24 cellular contexts compared by ENCODE assay signal in the genomic region with DNA sequence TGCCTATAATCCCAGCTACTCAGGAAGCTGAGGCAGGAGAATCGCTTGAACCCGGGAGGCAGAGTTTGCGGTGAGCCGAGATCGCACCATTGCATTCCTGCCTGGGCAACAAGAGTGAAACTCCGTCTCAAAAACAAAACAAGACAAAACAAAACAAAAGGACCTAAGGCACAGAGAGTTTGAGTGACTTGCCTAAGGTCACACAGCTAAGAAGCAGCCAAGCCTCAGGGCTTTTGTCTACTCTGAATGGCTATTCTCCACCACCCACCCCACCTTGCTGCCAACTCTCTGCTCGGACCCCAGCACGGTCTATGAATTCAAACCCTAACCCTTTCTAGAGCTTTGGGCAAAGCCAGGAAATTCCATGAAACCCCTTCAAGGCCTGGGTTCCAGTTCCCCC. TPM values are rescaled to one million over a fixed set of nuclear protein-coding genes. Genes with fewer than 3 reads are reported as not detected.
DNase-seq lines count a peak whose midpoint lies in the region; ATAC-seq, FAIRE-seq and TF ChIP-seq lines count a peak whose summit lies in the region.
"Had no signal": no experiment of that assay in that cellular context is flagged by ENCODE, and none has a peak within 500 bp of the region (broad histone marks: within the 10 kb centered on the region; RNA-seq: fewer than 3 reads in every experiment).

No MANE protein-coding gene starts in this region.

- no peak for TF ChIP-seq RAD21 in HepG2 (CRISPR knock-in tag; IDR thresholded peaks at IDR 0.05)

- H3K27ac ChIP-seq in HepG2 (ENCODE audit: extremely low read length, insufficient read depth, low read length) (no peak overlapping the region), right lobe of liver (no peak overlapping the region), duodenal mucosa (ENCODE audit: low read depth, low read length) (peak overlapping the region; percentile 26), mucosa of rectum (ENCODE audit: low read depth in 2 of 2, low read length in 2 of 2) (peak overlapping the region; percentile 16 to 21)
- H3K27ac ChIP-seq: 22Rv1, BLaER1, C4-2B had no signal

- no peaks in the 10 kb centered on the region for H3K9me3 Mint-ChIP-seq in activated T-helper 1 cell treated with anti-CD3 and anti-CD28 coated beads, Interleukin-12 subunit alpha, Interleukin-12 subunit beta, Interleukin-2, Interleukin-4 antibody, amounts not matched to agents 30 ng/mL and 10 ng/mL and 1 ng/mL, durations not matched to agents 14 hours and 24 hours and 36 hours
- H3K9me3 Mint-ChIP-seq: CD4-positive, CD25-positive, alpha-beta regulatory T cell; CD8-positive, alpha-beta T cell; HFFc6 had no signal

- TF ChIP-seq EP300 in HepG2 (IDR thresholded peaks at IDR 0.05; ENCODE audit: low read depth in 2 of 2, low read length in 2 of 2): no peak
- TF ChIP-seq EP300 in HepG2 (CRISPR knock-in tag; IDR thresholded peaks at IDR 0.05; ENCODE audit: borderline replicate concordance): no peak

- no peak for TF ChIP-seq CTCF in HepG2 (CRISPR knock-in tag; IDR thresholded peaks at IDR 0.05)
- TF ChIP-seq CTCF in right lobe of liver (IDR thresholded peaks at IDR 0.05): no peak

- H3K4me3 Mint-ChIP-seq in activated T-helper 1 cell treated with anti-CD3 and anti-CD28 coated beads, Interleukin-12 subunit alpha, Interleukin-12 subunit beta, Interleukin-2, Interleukin-4 antibody, amounts not matched to agents 30 ng/mL and 10 ng/mL and 1 ng/mL, durations not matched to agents 14 hours and 24 hours and 36 hours: no peak overlapping the region
- H3K4me3 Mint-ChIP-seq: B cell; CD4-positive, CD25-positive, alpha-beta regulatory T cell; CD8-positive, alpha-beta T cell; HFFc6 had no signal

- in situ Hi-C loops in HepG2 (cut with HindIII; ENCODE audit: extremely low pct_ligation_motif_present, low pct_unique_long_range_greater_than_20kb): no loop called here

- DNase-seq in HepG2 (ENCODE audit: low spot score): no peak
- no peak for DNase-seq in right lobe of liver
- DNase-seq in hepatic stellate cell (ENCODE audit: low spot score): no peak
- DNase-seq in activated T-helper 1 cell treated with anti-CD3 and anti-CD28 coated beads, Interleukin-12 subunit alpha, Interleukin-12 subunit beta, Interleukin-2, Interleukin-4 antibody, amounts not matched to agents 30 ng/mL and 10 ng/mL and 1 ng/mL, durations not matched to agents 14 hours and 24 hours and 36 hours (ENCODE audit: low spot score): no peak
- DNase-seq: CD4-positive, CD25-positive, alpha-beta regulatory T cell; CD8-positive, alpha-beta T cell; DMS 273 treated with DMSO at 0.1 percent for 48 hours; DMS79; EL; GF-D8; GOT3; HFFc6 had no signal

- no peak for ATAC-seq in HepG2
- no peak for ATAC-seq in right lobe of liver
- no peak for ATAC-seq in GM18498 (IDR thresholded peaks at IDR 0.05; ENCODE audit: unreplicated experiment)
- ATAC-seq: CD8-positive, alpha-beta T cell had no signal

- no peak overlapping the region for H2AFZ ChIP-seq in HepG2 (ENCODE audit: low read length)

- FAIRE-seq in HepG2 (lab: Jason Lieb, UNC): no peak
- FAIRE-seq: A204.1, D721Med, GM12891, H54 had no signal

- H3K27ac Mint-ChIP-seq in activated T-helper 1 cell treated with anti-CD3 and anti-CD28 coated beads, Interleukin-12 subunit alpha, Interleukin-12 subunit beta, Interleukin-2, Interleukin-4 antibody, amounts not matched to agents 30 ng/mL and 10 ng/mL and 1 ng/mL, durations not matched to agents 14 hours and 24 hours and 36 hours: no peak overlapping the region
- H3K27ac Mint-ChIP-seq: B cell; CD4-positive, CD25-positive, alpha-beta regulatory T cell; CD8-positive, alpha-beta T cell; HFFc6 had no signal

- no peak for TF ChIP-seq POLR2A in HepG2 (IDR thresholded peaks at IDR 0.05; ENCODE audit: insufficient read depth in 1 of 2, low read depth in 2 of 2, low read length in 2 of 2)
- no peak for TF ChIP-seq POLR2A in right lobe of liver (IDR thresholded peaks at IDR 0.05)

- H3K79me2 ChIP-seq in HepG2 (ENCODE audit: insufficient read depth, low read length): no peaks in the 10 kb centered on the region

- H3K4me1 ChIP-seq in HepG2 (ENCODE audit: insufficient read depth, low read length): peaks cover 54% of the 10 kb centered on the region
- peaks cover 3 to 37% (median 17%) of the 10 kb centered on the region in 4 donors for H3K4me1 ChIP-seq in right lobe of liver
- H3K4me1 ChIP-seq in duodenal mucosa (ENCODE audit: control insufficient read depth in 1 of 2, insufficient read depth in 2 of 2, low read length in 2 of 2): peaks cover 24 to 34% of the 10 kb centered on the region in 2 donors
- H3K4me1 ChIP-seq in mucosa of rectum (ENCODE audit: control insufficient read depth in 2 of 2, insufficient read depth in 2 of 2, low read length in 2 of 2): peaks cover 11 to 34% of the 10 kb centered on the region in 2 donors
- H3K4me1 ChIP-seq: HAP-1 had no signal

- H3K36me3 ChIP-seq in HepG2 (replicated peaks in 1 of 2; ENCODE audit: control insufficient read depth in 1 of 2, insufficient read depth in 2 of 2, low read length in 2 of 2) (no peaks in the 10 kb centered on the region), right lobe of liver (no peaks in the 10 kb centered on the region), duodenal mucosa (ENCODE audit: control insufficient read depth in 1 of 2, insufficient read depth in 2 of 2, low read length in 2 of 2) (no peaks in the 10 kb centered on the region), mucosa of rectum (ENCODE audit: control insufficient read depth in 2 of 2, insufficient read depth in 2 of 2, low read length in 2 of 2) (no peaks in the 10 kb centered on the region)
- H3K36me3 ChIP-seq: BLaER1, HAP-1 had no signal

- H3K4me1 Mint-ChIP-seq in activated T-helper 1 cell treated with anti-CD3 and anti-CD28 coated beads, Interleukin-12 subunit alpha, Interleukin-12 subunit beta, Interleukin-2, Interleukin-4 antibody, amounts not matched to agents 30 ng/mL and 10 ng/mL and 1 ng/mL, durations not matched to agents 14 hours and 24 hours and 36 hours (ENCODE audit: low read depth): no peaks in the 10 kb centered on the region
- H3K4me1 Mint-ChIP-seq: B cell; CD4-positive, CD25-positive, alpha-beta regulatory T cell had no signal

- H3K27me3 ChIP-seq in HepG2 (ENCODE audit: control insufficient read depth in 1 of 2, insufficient read depth in 2 of 2, low read length in 2 of 2): no peaks in the 10 kb centered on the region
- H3K27me3 ChIP-seq in right lobe of liver: no peaks in the 10 kb centered on the region
- no peaks in the 10 kb centered on the region for H3K27me3 ChIP-seq in duodenal mucosa (ENCODE audit: control insufficient read depth in 1 of 2, insufficient read depth in 2 of 2, low read length in 2 of 2)
- H3K27me3 ChIP-seq in mucosa of rectum (ENCODE audit: control insufficient read depth in 2 of 2, insufficient read depth in 2 of 2, low read length in 2 of 2): no peaks in the 10 kb centered on the region
- H3K27me3 ChIP-seq: BLaER1 had no signal

- H3K36me3 Mint-ChIP-seq in activated T-helper 1 cell treated with anti-CD3 and anti-CD28 coated beads, Interleukin-12 subunit alpha, Interleukin-12 subunit beta, Interleukin-2, Interleukin-4 antibody, amounts not matched to agents 30 ng/mL and 10 ng/mL and 1 ng/mL, durations not matched to agents 14 hours and 24 hours and 36 hours (ENCODE audit: low read depth): no peaks in the 10 kb centered on the region
- H3K36me3 Mint-ChIP-seq: CD4-positive, CD25-positive, alpha-beta regulatory T cell; CD8-positive, alpha-beta T cell had no signal

- no peak overlapping the region for H3K4me2 ChIP-seq in HepG2 (ENCODE audit: low read depth, low read length)
- H3K4me2 ChIP-seq: BLaER1 had no signal

- intact Hi-C loops in HepG2 (cut with micrococcal nuclease; ENCODE audit: unreplicated experiment): no loop called here
- intact Hi-C loops in right lobe of liver (cut with DNase I): loop anchor here in 1 of 2 donors (10.0 kb wide), 1 partner anchor 52 kb away; no protein-coding TSS in a partner anchor
- intact Hi-C loops in activated T-helper 1 cell treated with anti-CD3 and anti-CD28 coated beads, Interleukin-12 subunit alpha, Interleukin-12 subunit beta, Interleukin-2, Interleukin-4 antibody, amounts not matched to agents 30 ng/mL and 10 ng/mL and 1 ng/mL, durations not matched to agents 14 hours and 24 hours and 36 hours (cut with micrococcal nuclease): no loop called here

- no peaks in the 10 kb centered on the region for H3K27me3 Mint-ChIP-seq in activated T-helper 1 cell treated with anti-CD3 and anti-CD28 coated beads, Interleukin-12 subunit alpha, Interleukin-12 subunit beta, Interleukin-2, Interleukin-4 antibody, amounts not matched to agents 30 ng/mL and 10 ng/mL and 1 ng/mL, durations not matched to agents 14 hours and 24 hours and 36 hours (ENCODE audit: insufficient read depth)
- H3K27me3 Mint-ChIP-seq: B cell; CD4-positive, CD25-positive, alpha-beta regulatory T cell had no signal

- H3K9ac ChIP-seq in HepG2 (ENCODE audit: insufficient read depth, low read depth, low read length) (no peak overlapping the region), duodenal mucosa (ENCODE audit: low read depth in 1 of 2, low read length in 2 of 2) (peak overlapping the region; percentile 25 to 36), mucosa of rectum (ENCODE audit: low read depth in 1 of 2, low read length in 2 of 2) (peak overlapping the region in 1 of 2 donors; percentile 38)
- H3K9ac ChIP-seq: BLaER1 had no signal

- H3K9me3 ChIP-seq in HepG2 (ENCODE audit: low read length): no peaks in the 10 kb centered on the region
- H3K9me3 ChIP-seq in right lobe of liver: no peaks in the 10 kb centered on the region
- H3K9me3 ChIP-seq in duodenal mucosa (ENCODE audit: control insufficient read depth in 1 of 2, low read length in 2 of 2): no peaks in the 10 kb centered on the region
- H3K9me3 ChIP-seq in mucosa of rectum (ENCODE audit: control insufficient read depth in 2 of 2, low read length in 2 of 2): no peaks in the 10 kb centered on the region
- H3K9me3 ChIP-seq: BLaER1, HAP-1 had no signal

- CTCF ChIA-PET in HepG2 (lab: Yijun Ruan, JAX; ENCODE audit: low intra/inter-chr PET ratio, low total read pairs): no interaction called here

- WGBS in HepG2 (ENCODE audit: low lambda C conversion rate): 85% methylated on average over 8 of the region's 8 CpGs
- WGBS in right lobe of liver (ENCODE audit: insufficient coverage, low coverage, low lambda C conversion rate, missing lambda C conversion rate): 91% methylated on average over 8 of the region's 8 CpGs

- POLR2A ChIA-PET in HepG2 (lab: Yijun Ruan, JAX): no interaction called here

- H3K4me3 ChIP-seq in HepG2 (replicated peaks in 1 of 3; ENCODE audit: insufficient read depth in 1 of 3, low read depth in 2 of 3, low read length in 3 of 3) (no peak overlapping the region), right lobe of liver (no peak overlapping the region), duodenal mucosa (ENCODE audit: low read depth in 1 of 2, low read length in 2 of 2) (no peak overlapping the region), mucosa of rectum (ENCODE audit: low read length in 2 of 2) (no peak overlapping the region)
- H3K4me3 ChIP-seq: BLaER1, HAP-1 had no signal

- no peaks in the 10 kb centered on the region for H4K20me1 ChIP-seq in HepG2 (ENCODE audit: insufficient read depth, low read length)
- H4K20me1 ChIP-seq: BLaER1 had no signal

- no TSS peak for BruUV-seq in HepG2 (replicated peaks; lab: Mats Ljungman, UMichigan)

RNA-seq across cellular contexts. Expression of a gene that starts 19.1 kb away (rescaled TPM):
- total RNA-seq in HepG2 (2016; rRNA removed; fragmentation: Illumina TruSeq; extraction: Trizol) (18.8 and 25.0 TPM in 2 replicates), right lobe of liver (100 to 1,000 TPM in 1 of 6 experiments, 10 to 100 TPM in 5; 18.0 to 102 (median 28.7) TPM)
- total RNA-seq in HepG2 (2016; cell fraction: cytosol; rRNA removed; fragmentation: Illumina TruSeq; extraction: Trizol; ENCODE audit: low read depth): 5.5 and 6.4 TPM in 2 replicates
- 18.9 and 20.5 TPM in 2 replicates for total RNA-seq in HepG2 (2016; cell fraction: insoluble cytoplasmic fraction; rRNA removed; fragmentation: Illumina TruSeq; extraction: Trizol)
- total RNA-seq in HepG2 (2016; cell fraction: membrane; rRNA removed; fragmentation: Illumina TruSeq; extraction: Trizol): 9.4 and 11.1 TPM in 2 replicates
- 12.8 and 13.9 TPM in 2 replicates for total RNA-seq in HepG2 (2016; cell fraction: nucleus; rRNA removed; fragmentation: Illumina TruSeq; extraction: Trizol)
- 4.3 and 6.5 TPM in 2 replicates for polyA plus RNA-seq in HepG2 (2011; rRNA removed)
- 2.9 and 4.0 TPM in 2 replicates for polyA plus RNA-seq in HepG2 (2011; cell fraction: cytosol; rRNA removed)
- 7.3 and 9.9 TPM in 2 replicates for polyA plus RNA-seq in HepG2 (2011; cell fraction: nucleus; rRNA removed)
- polyA plus RNA-seq in HepG2 (2012): 6.4 and 9.2 TPM in 2 replicates
- polyA plus RNA-seq in HepG2 (2016; cell fraction: cytosol; fragmentation: Illumina TruSeq; extraction: Trizol; ENCODE audit: low read depth): 0.79 and 1.3 TPM in 2 replicates
- 16.0 and 18.5 TPM in 2 replicates for polyA plus RNA-seq in HepG2 (2016; cell fraction: insoluble cytoplasmic fraction; fragmentation: Illumina TruSeq; extraction: Trizol; ENCODE audit: low read depth)
- 3.7 and 4.2 TPM in 2 replicates for polyA plus RNA-seq in HepG2 (2016; cell fraction: membrane; fragmentation: Illumina TruSeq; extraction: Trizol; ENCODE audit: low read depth)
- polyA plus RNA-seq in HepG2 (2016; cell fraction: nucleus; fragmentation: Illumina TruSeq; extraction: Trizol; ENCODE audit: insufficient read depth, low read depth): 19.0 and 22.5 TPM in 2 replicates
- 13.1 and 21.0 TPM in 2 replicates for polyA minus RNA-seq in HepG2 (2011; rRNA and poly(A)+ RNA removed; ENCODE audit: low replicate concordance)
- polyA minus RNA-seq in HepG2 (2011; cell fraction: cytosol; rRNA and poly(A)+ RNA removed): 5.7 and 6.9 TPM in 2 replicates
- polyA minus RNA-seq in HepG2 (2011; cell fraction: nucleus; rRNA and poly(A)+ RNA removed): 6.1 and 6.7 TPM in 2 replicates
- total RNA-seq in activated T-helper 1 cell treated with anti-CD3 and anti-CD28 coated beads, Interleukin-12 subunit alpha, Interleukin-12 subunit beta, Interleukin-2, Interleukin-4 antibody, amounts not matched to agents 30 ng/mL and 10 ng/mL and 1 ng/mL, durations not matched to agents 14 hours and 24 hours and 36 hours: 22.9 and 24.7 TPM in 2 replicates

Comparison
In these comparisons a context has a peak if more than half of its experiments do, and no peak if none do; other contexts are left out.
1. H3K27ac ChIP-seq: peak in duodenal mucosa (single experiment) and mucosa of rectum (2 of 2); none in HepG2 (single experiment) and right lobe of liver (0 of 3).